Comparison of ENCODE assay signal across 13 cellular contexts in the genomic region with DNA sequence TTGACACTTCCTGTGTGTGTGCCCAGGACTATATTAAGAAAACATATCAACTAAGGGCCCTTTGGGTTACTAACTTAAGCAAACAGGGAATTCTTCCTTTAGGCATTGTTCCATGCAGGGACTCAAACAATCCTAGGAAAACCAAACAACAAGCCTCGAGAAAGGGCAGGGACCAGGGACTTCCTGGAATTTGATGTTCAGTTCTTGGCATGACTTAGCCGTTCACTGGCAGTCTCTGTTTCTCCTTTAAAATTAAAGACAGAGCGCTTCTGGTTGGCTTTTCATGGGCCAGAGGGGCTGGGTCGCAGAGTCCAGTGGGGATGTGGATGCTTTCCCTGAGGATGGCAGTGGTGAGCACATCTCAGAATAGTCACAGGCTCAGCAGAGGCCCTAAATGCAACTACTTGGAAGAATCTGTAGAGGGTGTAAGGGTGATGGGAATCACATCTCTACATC. TPM values are rescaled to one million over a fixed set of nuclear protein-coding genes. Genes with fewer than 3 reads are reported as not detected.
DNase-seq lines count a peak whose midpoint lies in the region; ATAC-seq and TF ChIP-seq lines count a peak whose summit lies in the region.
"Had no signal": no experiment of that assay in that cellular context is flagged by ENCODE, and none has a peak within 500 bp of the region (broad histone marks: within the 10 kb centered on the region; RNA-seq: fewer than 3 reads in every experiment).

No MANE protein-coding gene starts in this region.

- no peaks in the 10 kb centered on the region for H3K27me3 Mint-ChIP-seq in activated CD4-positive, alpha-beta T cell treated with anti-CD3 and anti-CD28 coated beads, Interleukin-2, amount 10 ng/mL, durations not matched to agents 24 days and 14 days

- no peaks in the 10 kb centered on the region for H3K27me3 ChIP-seq in lower lobe of right lung (ENCODE audit: low read depth)
- H3K27me3 ChIP-seq: SJSA1, tibial artery had no signal

- H3K9me3 Mint-ChIP-seq in activated CD4-positive, alpha-beta T cell treated with anti-CD3 and anti-CD28 coated beads, Interleukin-2, amount 10 ng/mL, durations not matched to agents 24 days and 14 days = no peaks in the 10 kb centered on the region
- H3K9me3 Mint-ChIP-seq in stimulated activated effector memory CD8-positive, alpha-beta T cell treated with anti-CD3 and anti-CD28 coated beads, Interleukin-12 subunit alpha, Interleukin-12 subunit beta, amount 100 ng/mL, for 72 hours = no peaks in the 10 kb centered on the region

- H3K36me3 ChIP-seq in lower lobe of right lung = no peaks in the 10 kb centered on the region
- H3K36me3 ChIP-seq: SJSA1, tibial artery had no signal

- no peak overlapping the region for H3K27ac ChIP-seq in RWPE1
- H3K27ac ChIP-seq in lower lobe of right lung = no peak overlapping the region
- H3K27ac ChIP-seq: SJSA1, tibial artery had no signal

- no peak overlapping the region for H3K4me3 ChIP-seq in foreskin fibroblast (ENCODE audit: low read depth in 1 of 2, low read length in 2 of 2)
- no peak overlapping the region for H3K4me3 ChIP-seq in lower lobe of right lung
- H3K4me3 ChIP-seq: SJSA1, tibial artery had no signal

- no peak for ATAC-seq in stimulated activated effector memory CD8-positive, alpha-beta T cell treated with anti-CD3 and anti-CD28 coated beads, Interleukin-12 subunit alpha, Interleukin-12 subunit beta, amount 100 ng/mL, for 72 hours
- ATAC-seq in lower lobe of right lung (no peak), HG03196 (IDR thresholded peaks at IDR 0.05; ENCODE audit: unreplicated experiment) (no peak)

- H3K27ac Mint-ChIP-seq in activated CD4-positive, alpha-beta T cell treated with anti-CD3 and anti-CD28 coated beads, Interleukin-2, amount 10 ng/mL, durations not matched to agents 24 days and 14 days = no peak overlapping the region
- H3K27ac Mint-ChIP-seq in stimulated activated effector memory CD8-positive, alpha-beta T cell treated with anti-CD3 and anti-CD28 coated beads, Interleukin-12 subunit alpha, Interleukin-12 subunit beta, amount 100 ng/mL, for 72 hours = no peak overlapping the region
- H3K27ac Mint-ChIP-seq: CD14-positive monocyte had no signal

- peaks cover 2% of the 10 kb centered on the region for H3K4me1 Mint-ChIP-seq in activated CD4-positive, alpha-beta T cell treated with anti-CD3 and anti-CD28 coated beads, Interleukin-2, amount 10 ng/mL, durations not matched to agents 24 days and 14 days
- H3K4me1 Mint-ChIP-seq in stimulated activated effector memory CD8-positive, alpha-beta T cell treated with anti-CD3 and anti-CD28 coated beads, Interleukin-12 subunit alpha, Interleukin-12 subunit beta, amount 100 ng/mL, for 72 hours = no peaks in the 10 kb centered on the region
- H3K4me1 Mint-ChIP-seq: CD14-positive monocyte had no signal

- no peaks in the 10 kb centered on the region for H3K36me3 Mint-ChIP-seq in activated CD4-positive, alpha-beta T cell treated with anti-CD3 and anti-CD28 coated beads, Interleukin-2, amount 10 ng/mL, durations not matched to agents 24 days and 14 days (ENCODE audit: low read depth)
- H3K36me3 Mint-ChIP-seq in stimulated activated effector memory CD8-positive, alpha-beta T cell treated with anti-CD3 and anti-CD28 coated beads, Interleukin-12 subunit alpha, Interleukin-12 subunit beta, amount 100 ng/mL, for 72 hours = no peaks in the 10 kb centered on the region
- H3K36me3 Mint-ChIP-seq: CD14-positive monocyte had no signal

- DNase-seq in 8988T (peak; percentile 63), GM03348 (ENCODE audit: low spot score) (peak; percentile 31), RWPE1 (ENCODE audit: low spot score) (peak; percentile 26), foreskin fibroblast (peak in 1 of 2 donors; percentile 14), lower lobe of right lung (no peak)
- no peak for DNase-seq in activated CD4-positive, alpha-beta T cell treated with anti-CD3 and anti-CD28 coated beads, Interleukin-2, amount 10 ng/mL, durations not matched to agents 24 days and 14 days
- DNase-seq in stimulated activated effector memory CD8-positive, alpha-beta T cell treated with anti-CD3 and anti-CD28 coated beads, Interleukin-12 subunit alpha, Interleukin-12 subunit beta, amount 100 ng/mL, for 72 hours (ENCODE audit: low spot score in 2 of 2) = no peak
- DNase-seq: activated CD4-positive, CD25-positive, alpha-beta regulatory T cell treated with anti-CD3 and anti-CD28 coated beads, Interleukin-2, amount 50 U/mL, for 72 hours; Karpas-422; tibial artery had no signal

- TF ChIP-seq CTCF in RWPE1 (conservative IDR thresholded peaks at IDR 0.05; ENCODE audit: low read depth) (no peak), foreskin fibroblast (IDR thresholded peaks at IDR 0.05; ENCODE audit: low read depth, low read length) (peak; percentile 33), lower lobe of right lung (IDR thresholded peaks at IDR 0.05) (no peak)

- no peak overlapping the region for H3K4me3 Mint-ChIP-seq in activated CD4-positive, alpha-beta T cell treated with anti-CD3 and anti-CD28 coated beads, Interleukin-2, amount 10 ng/mL, durations not matched to agents 24 days and 14 days
- H3K4me3 Mint-ChIP-seq in stimulated activated effector memory CD8-positive, alpha-beta T cell treated with anti-CD3 and anti-CD28 coated beads, Interleukin-12 subunit alpha, Interleukin-12 subunit beta, amount 100 ng/mL, for 72 hours = no peak overlapping the region
- H3K4me3 Mint-ChIP-seq: CD14-positive monocyte had no signal

- H3K4me1 ChIP-seq in lower lobe of right lung = no peaks in the 10 kb centered on the region
- H3K4me1 ChIP-seq: SJSA1, tibial artery had no signal

- no peaks in the 10 kb centered on the region for H3K9me3 ChIP-seq in lower lobe of right lung
- H3K9me3 ChIP-seq: SJSA1, tibial artery had no signal

- intact Hi-C loops in activated CD4-positive, alpha-beta T cell treated with anti-CD3 and anti-CD28 coated beads, Interleukin-2, amount 10 ng/mL, durations not matched to agents 24 days and 14 days (cut with micrococcal nuclease) = no loop called here
- intact Hi-C loops in lower lobe of right lung (cut with DNase I) = no loop called here

- POLR2A ChIA-PET in RWPE1 (lab: Yijun Ruan, JAX; ENCODE audit: low non-redundant PET) = no interaction called here

- CTCF ChIA-PET in RWPE1 (lab: Yijun Ruan, JAX) = no interaction called here

RNA-seq across cellular contexts. Expression of gene RNFT2, which starts 35.2 kb away (rescaled TPM):
- 10.1 and 11.6 TPM in 2 replicates for total RNA-seq in activated CD4-positive, alpha-beta T cell treated with anti-CD3 and anti-CD28 coated beads, Interleukin-2, amount 10 ng/mL, durations not matched to agents 24 days and 14 days
- total RNA-seq in lower lobe of right lung = 3.3 TPM

RNA-seq across cellular contexts. Expression of gene SPRING1, which starts 35.4 kb away (rescaled TPM):
- 28.6 and 29.2 TPM in 2 replicates for total RNA-seq in activated CD4-positive, alpha-beta T cell treated with anti-CD3 and anti-CD28 coated beads, Interleukin-2, amount 10 ng/mL, durations not matched to agents 24 days and 14 days
- 84.3 TPM for total RNA-seq in lower lobe of right lung

Comparison
In these comparisons a context has a peak if more than half of its experiments do, and no peak if none do; other contexts are left out.
1. DNase-seq: peak in 8988T (single experiment), GM03348 (single experiment) and RWPE1 (single experiment); none in activated CD4-positive, alpha-beta T cell treated with anti-CD3 and anti-CD28 coated beads, Interleukin-2, amount 10 ng/mL, durations not matched to agents 24 days and 14 days (single experiment), stimulated activated effector memory CD8-positive, alpha-beta T cell treated with anti-CD3 and anti-CD28 coated beads, Interleukin-12 subunit alpha, Interleukin-12 subunit beta, amount 100 ng/mL, for 72 hours (0 of 2) and lower lobe of right lung (single experiment).